In the genomic region with DNA sequence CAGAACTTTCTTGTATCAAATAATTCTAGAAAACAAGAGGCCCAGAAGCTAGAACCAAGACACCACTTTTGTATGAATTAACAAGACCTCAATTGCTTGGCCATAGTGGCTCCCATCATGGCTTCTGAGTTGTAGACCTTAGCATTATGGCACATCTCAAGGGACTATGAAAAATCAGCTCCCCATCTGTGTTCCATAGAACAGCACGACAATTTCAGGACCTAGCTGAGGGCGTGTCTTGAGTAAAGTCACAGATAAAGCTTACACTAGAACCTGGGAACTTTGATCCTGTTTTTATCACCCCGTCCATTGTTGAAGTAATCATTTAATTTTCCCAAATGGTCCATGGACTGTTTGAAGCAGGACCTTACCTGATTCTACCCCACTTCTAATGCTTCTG, we compare ENCODE assay signal across 23 cellular contexts. TPM values are rescaled to one million over a fixed set of nuclear protein-coding genes. Genes with fewer than 3 reads are reported as not detected.
DNase-seq lines count a peak whose midpoint lies in the region; ATAC-seq, FAIRE-seq and TF ChIP-seq lines count a peak whose summit lies in the region.
"Had no signal": no experiment of that assay in that cellular context is flagged by ENCODE, and none has a peak within 500 bp of the region (broad histone marks: within the 10 kb centered on the region; RNA-seq: fewer than 3 reads in every experiment).

No MANE protein-coding gene starts in this region.

- H3K9ac ChIP-seq in K562 (ENCODE audit: insufficient read depth in 1 of 2, low read depth in 2 of 2, low read length in 2 of 2): no peak overlapping the region
- H3K9ac ChIP-seq: GM23248 had no signal

- H3K4me2 ChIP-seq in K562 (ENCODE audit: insufficient read depth, low read length): no peak overlapping the region; the same call in 1 of the 2 replicates

- H3K27me3 Mint-ChIP-seq in activated CD4-positive, alpha-beta memory T cell treated with anti-CD3 and anti-CD28 coated beads for 36 hours: no peaks in the 10 kb centered on the region
- H3K27me3 Mint-ChIP-seq in activated CD4-positive, alpha-beta memory T cell treated with anti-CD3 and anti-CD28 coated beads, Interleukin-2, amount 10 ng/mL, durations not matched to agents 7 days and 5 days: no peaks in the 10 kb centered on the region
- H3K27me3 Mint-ChIP-seq: B cell, IgD-negative memory B cell had no signal

- H3K27ac Mint-ChIP-seq in activated CD4-positive, alpha-beta memory T cell treated with anti-CD3 and anti-CD28 coated beads for 36 hours: peak overlapping the region; percentile 28
- H3K27ac Mint-ChIP-seq in activated CD4-positive, alpha-beta memory T cell treated with anti-CD3 and anti-CD28 coated beads, Interleukin-2, amount 10 ng/mL, durations not matched to agents 7 days and 5 days: no peak overlapping the region
- H3K27ac Mint-ChIP-seq: B cell had no signal

- CTCF ChIA-PET in activated CD4-positive, alpha-beta memory T cell treated with anti-CD3 and anti-CD28 coated beads for 36 hours (lab: Charles Lee): interaction anchor here (0.8 to 1.8 kb wide), 5 partner anchors 12 to 258 kb away, joined by 3 to 5 read pairs (median 4); no protein-coding TSS in a partner anchor
- CTCF ChIA-PET in activated CD4-positive, alpha-beta memory T cell treated with anti-CD3 and anti-CD28 coated beads, Interleukin-2, amount 10 ng/mL, durations not matched to agents 7 days and 5 days (lab: Charles Lee): interaction anchor here (1.3 to 1.6 kb wide), 2 partner anchors 16 to 17 kb away, joined by 3 to 5 read pairs; no protein-coding TSS in a partner anchor
- CTCF ChIA-PET in K562 (lab: Yijun Ruan, JAX; ENCODE audit: low intra/inter-chr PET ratio): no interaction called here

- intact Hi-C loops in activated CD4-positive, alpha-beta memory T cell treated with anti-CD3 and anti-CD28 coated beads for 36 hours (cut with micrococcal nuclease): no loop called here
- intact Hi-C loops in K562 (cut with micrococcal nuclease): no loop called here
- intact Hi-C loops in prostate gland (cut with DNase I): no loop called here

- TF ChIP-seq CTCF in K562 (IDR thresholded peaks at IDR 0.05 in 2 of 3, conservative IDR thresholded peaks at IDR 0.05 in 1 of 3; ENCODE audit: insufficient read depth in 2 of 3, low read depth in 1 of 3, low read length in 3 of 3): no peak
- no peak for TF ChIP-seq CTCF in prostate gland (IDR thresholded peaks at IDR 0.05)

- H3K4me3 ChIP-seq in K562: no peak overlapping the region
- no peak overlapping the region for H3K4me3 ChIP-seq in small intestine (ENCODE audit: low read depth in 1 of 2, low read length in 2 of 2)
- no peak overlapping the region for H3K4me3 ChIP-seq in prostate gland
- H3K4me3 ChIP-seq: GM23248, HAP-1 had no signal

- H3K36me3 Mint-ChIP-seq in activated CD4-positive, alpha-beta memory T cell treated with anti-CD3 and anti-CD28 coated beads for 36 hours: peaks cover 1% of the 10 kb centered on the region
- H3K36me3 Mint-ChIP-seq in activated CD4-positive, alpha-beta memory T cell treated with anti-CD3 and anti-CD28 coated beads, Interleukin-2, amount 10 ng/mL, durations not matched to agents 7 days and 5 days (ENCODE audit: low read depth): peaks cover 59% of the 10 kb centered on the region

- H3K9me3 ChIP-seq in KOPT-K1 (ENCODE audit: insufficient read depth, low read length, poor library complexity, severe bottlenecking) (no peaks in the 10 kb centered on the region), K562 (replicated peaks; ENCODE audit: control insufficient read depth, insufficient read depth, low read depth, low read length) (no peaks in the 10 kb centered on the region; the same call in 1 of the 2 replicates), small intestine (ENCODE audit: control insufficient read depth, low read depth) (no peaks in the 10 kb centered on the region), prostate gland (no peaks in the 10 kb centered on the region)
- H3K9me3 ChIP-seq: Caco-2, HAP-1 had no signal

- no peaks in the 10 kb centered on the region for H4K20me1 ChIP-seq in K562 (replicated peaks; ENCODE audit: control insufficient read depth, insufficient read depth, low read length)

- peaks cover 86% of the 10 kb centered on the region for H3K4me1 Mint-ChIP-seq in activated CD4-positive, alpha-beta memory T cell treated with anti-CD3 and anti-CD28 coated beads for 36 hours (ENCODE audit: low read depth)
- H3K4me1 Mint-ChIP-seq in activated CD4-positive, alpha-beta memory T cell treated with anti-CD3 and anti-CD28 coated beads, Interleukin-2, amount 10 ng/mL, durations not matched to agents 7 days and 5 days: peaks cover 57% of the 10 kb centered on the region

- ATAC-seq in K562 (peak; percentile 64), GM21717 (IDR thresholded peaks at IDR 0.05; ENCODE audit: unreplicated experiment) (no peak), GM19328 (IDR thresholded peaks at IDR 0.05; ENCODE audit: unreplicated experiment) (no peak)
- ATAC-seq: Right ventricle myocardium inferior had no signal

- H3K79me2 ChIP-seq in K562 (ENCODE audit: control insufficient read depth, insufficient read depth, low read length): no peaks in the 10 kb centered on the region; the same call in 2 of the 3 replicates

- H3K4me1 ChIP-seq in K562 (replicated peaks in 1 of 2; ENCODE audit: control insufficient read depth in 2 of 2, insufficient read depth in 2 of 2, low read length in 2 of 2): peaks cover 3 to 32% of the 10 kb centered on the region in 2 experiments; a peak in 4 of 5 replicates
- peaks cover 6 to 8% of the 10 kb centered on the region in 2 donors for H3K4me1 ChIP-seq in small intestine (ENCODE audit: control insufficient read depth in 2 of 2, insufficient read depth in 1 of 2, low read depth in 1 of 2, low read length in 1 of 2)
- H3K4me1 ChIP-seq in prostate gland (replicated peaks): no peaks in the 10 kb centered on the region
- H3K4me1 ChIP-seq: Caco-2, HAP-1 had no signal

- WGBS in K562 (ENCODE audit: insufficient coverage, low coverage, missing lambda C conversion rate): 22% methylated on average over 3 of the region's 3 CpGs
- 25 to 68% (median 49%) methylated on average over 3 of the region's 3 CpGs for WGBS in small intestine, 3 donors
- WGBS in prostate gland: 81% methylated on average over 3 of the region's 3 CpGs

- TF ChIP-seq RAD21 in K562 (CRISPR knock-in tag; conservative IDR thresholded peaks at IDR 0.05 in 1 of 2, IDR thresholded peaks at IDR 0.05 in 1 of 2): no peak

- H3K27me3 ChIP-seq in K562 (ENCODE audit: control insufficient read depth in 2 of 2, insufficient read depth in 2 of 2, low read length in 2 of 2) (no peaks in the 10 kb centered on the region), small intestine (ENCODE audit: control insufficient read depth in 2 of 2, insufficient read depth in 2 of 2, low read length in 2 of 2) (no peaks in the 10 kb centered on the region), prostate gland (replicated peaks; ENCODE audit: insufficient read depth) (no peaks in the 10 kb centered on the region)

- TF ChIP-seq EP300 in K562 (IDR thresholded peaks at IDR 0.05; ENCODE audit: low read length): no peak

- H3K27ac ChIP-seq in KOPT-K1 (ENCODE audit: low read depth, low read length, poor library complexity, severe bottlenecking) (peak overlapping the region; percentile 98), K562 (ENCODE audit: extremely low read depth, low read depth, low read length) (no peak overlapping the region), small intestine (ENCODE audit: low read depth in 1 of 2, low read length in 1 of 2) (no peak overlapping the region), prostate gland (no peak overlapping the region)
- H3K27ac ChIP-seq: HL-60 had no signal

- FAIRE-seq in K562 (lab: Jason Lieb, UNC) (peak; percentile 66), small intestine (lab: Jason Lieb, UNC) (no peak)
- FAIRE-seq: HTR-8/SVneo had no signal

- H3K36me3 ChIP-seq in KOPT-K1 (ENCODE audit: insufficient read depth, low read length): peaks cover 36% of the 10 kb centered on the region
- H3K36me3 ChIP-seq in K562 (ENCODE audit: control insufficient read depth, insufficient read depth, low read length): no peaks in the 10 kb centered on the region; the same call in 2 of the 3 replicates
- no peaks in the 10 kb centered on the region for H3K36me3 ChIP-seq in small intestine (ENCODE audit: control insufficient read depth in 2 of 2, insufficient read depth in 2 of 2, low read length in 2 of 2)
- H3K36me3 ChIP-seq in prostate gland: no peaks in the 10 kb centered on the region
- H3K36me3 ChIP-seq: HAP-1 had no signal

- DNase-seq in activated CD4-positive, alpha-beta memory T cell treated with anti-CD3 and anti-CD28 coated beads for 36 hours: no peak
- no peak for DNase-seq in activated CD4-positive, alpha-beta memory T cell treated with anti-CD3 and anti-CD28 coated beads, Interleukin-2, amount 10 ng/mL, durations not matched to agents 7 days and 5 days
- DNase-seq in K562 (ENCODE audit: extremely low read depth in 1 of 4, low spot score in 3 of 4) (no peak), small intestine (peak; percentile 80), prostate gland (ENCODE audit: low spot score) (no peak)
- DNase-seq: 8988T, Caco-2, NCI-H1092 treated with DMSO at 0.1 percent for 48 hours, NCI-H146, NCI-H2029 treated with DMSO at 0.1 percent for 48 hours, NCI-H2171, NCI-H446, NCI-H69 had no signal

- no TSS peak for BruUV-seq in K562 (replicated peaks; lab: Mats Ljungman, UMichigan)

- TF ChIP-seq POLR2A in K562 (conservative IDR thresholded peaks at IDR 0.05) (no peak), prostate gland (IDR thresholded peaks at IDR 0.05) (no peak)

- H3K9me3 Mint-ChIP-seq in activated CD4-positive, alpha-beta memory T cell treated with anti-CD3 and anti-CD28 coated beads for 36 hours: no peaks in the 10 kb centered on the region
- H3K9me3 Mint-ChIP-seq in activated CD4-positive, alpha-beta memory T cell treated with anti-CD3 and anti-CD28 coated beads, Interleukin-2, amount 10 ng/mL, durations not matched to agents 7 days and 5 days: no peaks in the 10 kb centered on the region
- H3K9me3 Mint-ChIP-seq: IgD-negative memory B cell had no signal

- H3K4me3 Mint-ChIP-seq in activated CD4-positive, alpha-beta memory T cell treated with anti-CD3 and anti-CD28 coated beads for 36 hours: no peak overlapping the region
- H3K4me3 Mint-ChIP-seq in activated CD4-positive, alpha-beta memory T cell treated with anti-CD3 and anti-CD28 coated beads, Interleukin-2, amount 10 ng/mL, durations not matched to agents 7 days and 5 days: no peak overlapping the region
- H3K4me3 Mint-ChIP-seq: B cell, IgD-negative memory B cell had no signal

- POLR2A ChIA-PET in activated CD4-positive, alpha-beta memory T cell treated with anti-CD3 and anti-CD28 coated beads for 36 hours (lab: Charles Lee): interaction anchor here (0.6 to 1.6 kb wide), 4 partner anchors 14 to 21 kb away, joined by 3 to 6 read pairs (median 4); no protein-coding TSS in a partner anchor
- POLR2A ChIA-PET in activated CD4-positive, alpha-beta memory T cell treated with anti-CD3 and anti-CD28 coated beads, Interleukin-2, amount 10 ng/mL, durations not matched to agents 7 days and 5 days (lab: Charles Lee): interaction anchor here (0.9 to 1.4 kb wide), 7 partner anchors 11 to 197 kb away, joined by 3 to 6 read pairs (median 4); no protein-coding TSS in a partner anchor
- POLR2A ChIA-PET in K562 (lab: Yijun Ruan, JAX): interaction anchor here (0.9 to 1.8 kb wide), 7 partner anchors 10 to 78 kb away, joined by 3 to 14 read pairs (median 4); no protein-coding TSS in a partner anchor

- peak overlapping the region; percentile 37 for H2AFZ ChIP-seq in K562 (ENCODE audit: low read depth, low read length)
- H2AFZ ChIP-seq: GM23248 had no signal

- in situ Hi-C loops in K562 (cut with MboI): no loop called here

- H3K9me1 ChIP-seq in K562 (ENCODE audit: control insufficient read depth, insufficient read depth, low read length): no peaks in the 10 kb centered on the region

RNA-seq across cellular contexts. Expression of a gene that starts 44.8 kb away (rescaled TPM):
- total RNA-seq in activated CD4-positive, alpha-beta memory T cell treated with anti-CD3 and anti-CD28 coated beads for 36 hours: 10 to 100 TPM; 50.6 to 55.8 TPM
- total RNA-seq in activated CD4-positive, alpha-beta memory T cell treated with anti-CD3 and anti-CD28 coated beads, Interleukin-2, amount 10 ng/mL, durations not matched to agents 7 days and 5 days: 10 to 100 TPM; 53.0 to 56.3 TPM
- 167 and 196 TPM in 2 replicates for total RNA-seq in K562 (2011; cell fraction: chromatin; rRNA removed; ENCODE audit: low replicate concordance)
- 104 and 114 TPM in 2 replicates for total RNA-seq in K562 (2011; cell fraction: nucleolus; rRNA removed)
- 135 and 188 TPM in 2 replicates for total RNA-seq in K562 (2011; cell fraction: nucleoplasm; rRNA removed)
- total RNA-seq in K562 (2014; rRNA removed) (20.8 and 27.3 TPM in 2 replicates), K562 (2014; rRNA removed; fragmentation: Illumina TruSeq; extraction: Trizol) (13.8 TPM in 2 replicates), K562 (2015; rRNA removed; fragmentation: Illumina TruSeq; extraction: Trizol) (8.8 and 9.8 TPM in 2 replicates), K562 (2021) (62.2 and 68.6 TPM in 2 replicates), prostate gland (10 to 100 TPM; 23.0 to 25.8 TPM)
- polyA plus RNA-seq in K562 (2011; rRNA removed) (15.9 and 17.8 TPM in 2 replicates), K562 (2014; fragmentation: Illumina TruSeq; extraction: Trizol) (22.7 and 26.7 TPM in 2 replicates), K562 (2014; fragmentation: Nextera tagmentation; extraction: Ambion mirVana) (1 to 10 TPM; 2.2 to 4.5 TPM), K562 (2014; rRNA removed) (20.1 and 30.6 TPM in 2 replicates), small intestine (1 to 10 TPM; 2.5 to 5.8 (median 3.2) TPM)
- 7.6 and 12.6 TPM in 2 replicates for polyA plus RNA-seq in K562 (2011; cell fraction: cytosol; rRNA removed)
- 50.6 and 80.8 TPM in 2 replicates for polyA plus RNA-seq in K562 (2011; cell fraction: nucleus; rRNA removed)
- 19.4 and 60.9 TPM in 2 replicates for polyA plus RNA-seq in K562 (2012)
- polyA minus RNA-seq in K562 (2011; rRNA and poly(A)+ RNA removed): 29.0 and 39.2 TPM in 2 replicates
- 10.4 and 28.6 TPM in 2 replicates for polyA minus RNA-seq in K562 (2011; cell fraction: cytosol; rRNA and poly(A)+ RNA removed)
- 119 and 149 TPM in 2 replicates for polyA minus RNA-seq in K562 (2011; cell fraction: nucleus; rRNA and poly(A)+ RNA removed)
